8 cellular contexts compared by ENCODE assay signal in the genomic region with DNA sequence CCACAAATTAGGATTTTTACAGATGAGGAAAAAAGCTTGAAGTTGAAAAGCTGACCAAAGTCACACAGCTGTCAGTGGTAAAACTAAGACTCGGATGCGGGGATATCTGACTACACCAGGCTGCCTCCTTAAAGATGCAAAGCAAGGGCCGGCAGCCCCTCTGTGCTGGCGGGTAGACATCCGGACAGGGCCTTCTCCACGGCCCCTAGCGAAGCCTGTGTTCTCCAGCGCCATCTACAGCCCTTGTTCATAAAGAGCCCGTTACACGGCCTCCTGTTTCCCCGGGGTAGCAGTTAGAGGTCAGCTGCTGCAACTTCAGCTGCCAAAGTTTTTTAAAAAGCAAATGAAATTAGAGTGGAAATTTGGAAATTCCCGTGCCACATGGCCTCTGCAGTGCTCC.
DNase-seq lines count a peak whose midpoint lies in the region; FAIRE-seq and TF ChIP-seq lines count a peak whose summit lies in the region.

No MANE protein-coding gene starts in this region.

- H3K9me3 Mint-ChIP-seq in astrocyte (ENCODE audit: unreplicated experiment): peaks cover 2% of the 10 kb centered on the region

- no peaks in the 10 kb centered on the region for H3K36me3 Mint-ChIP-seq in astrocyte (ENCODE audit: low read depth, unreplicated experiment)

- CTCF ChIA-PET in HEK293 (lab: Yijun Ruan, JAX): interaction anchor here (0.6 to 0.8 kb wide), 2 partner anchors 9 to 409 kb away, joined by 3 read pairs; no protein-coding TSS in a partner anchor

- no peaks in the 10 kb centered on the region for H3K4me1 ChIP-seq in HEK293 (ENCODE audit: control insufficient read depth, insufficient read depth, low read length)
- H3K4me1 ChIP-seq in Loucy (ENCODE audit: insufficient read depth, low read length, poor library complexity, severe bottlenecking): no peaks in the 10 kb centered on the region
- no peaks in the 10 kb centered on the region for H3K4me1 ChIP-seq in astrocyte (ENCODE audit: insufficient read depth, low read length)

- no peaks in the 10 kb centered on the region for H3K27me3 Mint-ChIP-seq in astrocyte (ENCODE audit: low read depth, unreplicated experiment)

- TF ChIP-seq CTCF in GM12873 (IDR thresholded peaks at IDR 0.05; ENCODE audit: insufficient read depth, low read depth, low read length, missing control alignments) (peak; percentile 63), HEK293 (tag by site-specific recombination; IDR thresholded peaks at IDR 0.05) (no peak), Loucy (conservative IDR thresholded peaks at IDR 0.05; ENCODE audit: low read length) (peak; percentile 74), astrocyte (IDR thresholded peaks at IDR 0.05; ENCODE audit: insufficient read depth, low read depth, low read length) (peak; percentile 45)

- H3K9me3 ChIP-seq in HEK293 (ENCODE audit: control insufficient read depth, insufficient read depth, low read depth, low read length) (no peaks in the 10 kb centered on the region), Loucy (ENCODE audit: insufficient read depth, low read depth, low read length) (no peaks in the 10 kb centered on the region), astrocyte (ENCODE audit: insufficient read depth, low read depth, low read length) (no peaks in the 10 kb centered on the region)

- H2AFZ ChIP-seq in Loucy (ENCODE audit: low read length) (no peak overlapping the region; the same call in 1 of the 2 replicates), astrocyte (ENCODE audit: low read depth, low read length) (peak overlapping the region; percentile 62)

- H3K9me2 ChIP-seq in Loucy (replicated peaks; ENCODE audit: low read depth, low read length): no peaks in the 10 kb centered on the region

- H3K36me3 ChIP-seq in HEK293 (ENCODE audit: control insufficient read depth in 2 of 2, insufficient read depth in 1 of 2, low read length in 2 of 2) (no peaks in the 10 kb centered on the region), Loucy (ENCODE audit: insufficient read depth, low read length) (no peaks in the 10 kb centered on the region), astrocyte (ENCODE audit: insufficient read depth, low read length) (no peaks in the 10 kb centered on the region)

- no peak overlapping the region for H3K9ac ChIP-seq in Loucy (ENCODE audit: low read depth, low read length, poor library complexity, severe bottlenecking)
- no peak overlapping the region for H3K9ac ChIP-seq in astrocyte (ENCODE audit: low read length)

- H3K27ac ChIP-seq in HEK293 (ENCODE audit: extremely low read depth, low read depth, low read length) (no peak overlapping the region), astrocyte (ENCODE audit: low read depth, low read length) (no peak overlapping the region), substantia nigra (ENCODE audit: low read depth, low read length, poor library complexity, severe bottlenecking) (no peak overlapping the region)

- H3K4me3 Mint-ChIP-seq in astrocyte (ENCODE audit: unreplicated experiment): no peak overlapping the region

- no peaks in the 10 kb centered on the region for H4K20me1 ChIP-seq in Loucy (ENCODE audit: insufficient read depth, low read length, poor library complexity, severe bottlenecking)
- H4K20me1 ChIP-seq in astrocyte (ENCODE audit: insufficient read depth, low read length): no peaks in the 10 kb centered on the region

- H3K27me3 ChIP-seq in Loucy (ENCODE audit: insufficient read depth, low read length, poor library complexity, severe bottlenecking) (no peaks in the 10 kb centered on the region), astrocyte (ENCODE audit: insufficient read depth, low read length) (no peaks in the 10 kb centered on the region)

- no peaks in the 10 kb centered on the region for H3K4me1 Mint-ChIP-seq in astrocyte (ENCODE audit: low read depth, unreplicated experiment)

- H3K27ac Mint-ChIP-seq in astrocyte (ENCODE audit: unreplicated experiment): no peak overlapping the region

- peak; percentile 32 for DNase-seq in 8988T
- peak; percentile 42 for DNase-seq in astrocyte (ENCODE audit: low read depth)
- DNase-seq in islet precursor cell: peak; percentile 91
- DNase-seq in substantia nigra (lab: John Stamatoyannopoulos, UW): peak in 37 of 49 donors; percentile 0 to 60 (median 21)
- DNase-seq in NCI-H2081 treated with DMSO at 0.1 percent for 48 hours (lab: John Stamatoyannopoulos, UW): no peak

- no peaks in the 10 kb centered on the region for H3F3A ChIP-seq in Loucy (ENCODE audit: low read depth)

- H3K4me2 ChIP-seq in Loucy (ENCODE audit: low read depth, low read length, poor library complexity, severe bottlenecking) (no peak overlapping the region), astrocyte (ENCODE audit: low read length) (no peak overlapping the region)

- H3K4me3 ChIP-seq in HEK293 (ENCODE audit: low read depth, low read length): no peak overlapping the region
- no peak overlapping the region for H3K4me3 ChIP-seq in Loucy (ENCODE audit: low read length, poor library complexity, severe bottlenecking)
- no peak overlapping the region for H3K4me3 ChIP-seq in astrocyte (ENCODE audit: insufficient read depth, low read depth, low read length)

- no peak for FAIRE-seq in astrocyte (lab: Jason Lieb, UNC)

- H3K79me2 ChIP-seq in Loucy (ENCODE audit: insufficient read depth, low read length) (no peaks in the 10 kb centered on the region), astrocyte (ENCODE audit: insufficient read depth, low read length) (no peaks in the 10 kb centered on the region)

- POLR2A ChIA-PET in HEK293 (lab: Yijun Ruan, JAX): no interaction called here

TF ChIP-seq in HEK293, 187 proteins besides CTCF, POLR2A, EP300 and RAD21:
- TF ChIP-seq ZNF394 (tag by site-specific recombination; IDR thresholded peaks at IDR 0.05; ENCODE audit: borderline replicate concordance) (no peak), ZNF654 (tag by site-specific recombination; IDR thresholded peaks at IDR 0.05; ENCODE audit: low read depth) (peak; percentile 39)
